8 cellular contexts compared by ENCODE assay signal in genomic region chr10:102242118-102242485, GRCh38.
DNase-seq lines count a peak whose midpoint lies in the region; ATAC-seq and TF ChIP-seq lines count a peak whose summit lies in the region.

No MANE protein-coding gene starts in this region.

- H3K27ac ChIP-seq in SK-N-MC (no peak overlapping the region), rectal smooth muscle tissue (ENCODE audit: low read depth, low read length) (no peak overlapping the region)

- ATAC-seq in activated CD4-positive, CD25-positive, alpha-beta regulatory T cell treated with anti-CD3 and anti-CD28 coated beads, Interleukin-2, amount 50 U/mL, for 24 hours = no peak
- no peak for ATAC-seq in GM21528 (IDR thresholded peaks at IDR 0.05; ENCODE audit: low FRiP score, unreplicated experiment)

- DNase-seq in GM06990 (ENCODE audit: extremely low read depth, insufficient read length) (no peak), SK-N-MC (ENCODE audit: low read depth, low spot score) (no peak), fibroblast of pulmonary artery (ENCODE audit: low read depth) (no peak), D341Med (ENCODE audit: low spot score) (no peak), cortex of kidney (lab: John Stamatoyannopoulos, UW) (no peak)

- H3K27me3 ChIP-seq in GM06990 (replicated peaks; ENCODE audit: control insufficient read depth, insufficient read depth, low read length) (no peaks in the 10 kb centered on the region), rectal smooth muscle tissue (ENCODE audit: control insufficient read depth, insufficient read depth, low read length) (peaks cover 2% of the 10 kb centered on the region)

- H3K36me3 ChIP-seq in GM06990 (ENCODE audit: control insufficient read depth, insufficient read depth, low read length) (no peaks in the 10 kb centered on the region), SK-N-MC (ENCODE audit: insufficient read depth, low read length) (no peaks in the 10 kb centered on the region), rectal smooth muscle tissue (ENCODE audit: control insufficient read depth, insufficient read depth, low read length) (no peaks in the 10 kb centered on the region)

- no peak overlapping the region for H3K9ac ChIP-seq in SK-N-MC (ENCODE audit: insufficient read length)
- no peak overlapping the region for H3K9ac ChIP-seq in rectal smooth muscle tissue (ENCODE audit: low read length)

- H3K4me1 ChIP-seq in rectal smooth muscle tissue (ENCODE audit: control insufficient read depth, insufficient read depth, low read length) = peaks cover 22% of the 10 kb centered on the region

- TF ChIP-seq CTCF in GM06990 (IDR thresholded peaks at IDR 0.05; ENCODE audit: insufficient read depth, low read length, poor library complexity, severe bottlenecking) (no peak), fibroblast of pulmonary artery (IDR thresholded peaks at IDR 0.05; ENCODE audit: low read length, missing control alignments) (no peak)

- no peaks in the 10 kb centered on the region for H3K9me3 ChIP-seq in SK-N-MC (ENCODE audit: low read depth, low read length)

- H3K4me3 ChIP-seq in GM06990 (replicated peaks; ENCODE audit: low read depth, low read length) (peak overlapping the region; percentile 65), SK-N-MC (peak overlapping the region; percentile 75), fibroblast of pulmonary artery (replicated peaks; ENCODE audit: low read depth, low read length) (peak overlapping the region; percentile 67), rectal smooth muscle tissue (ENCODE audit: low read length) (peak overlapping the region; percentile 78)
